Comparison of ENCODE assay signal across 32 cellular contexts in genomic region chr20:58565461-58566175, GRCh38. TPM values are rescaled to one million over a fixed set of nuclear protein-coding genes. Genes with fewer than 3 reads are reported as not detected.
"Had no signal": no experiment of that assay in that cellular context is flagged by ENCODE, and none has a peak within 500 bp of the region (broad histone marks: within the 10 kb centered on the region; RNA-seq: fewer than 3 reads in every experiment).

No MANE protein-coding gene starts in this region.

- DNase-seq: colonic mucosa; effector CD8-positive, alpha-beta T cell; endodermal cell; foreskin keratinocyte; heart left ventricle; kidney; mucosa of descending colon; naive B cell; nucleus accumbens; psoas muscle; right cardiac atrium; stimulated activated CD4-positive, alpha-beta T cell treated with anti-CD3 and anti-CD28 coated beads, Interleukin-15, amount 100 ng/mL, for 24 hours; stimulated activated CD4-positive, alpha-beta T cell treated with anti-CD3 and anti-CD28 coated beads, Interleukin-4, amount 100 ng/mL, for 1 hour; stimulated activated CD8-positive, alpha-beta memory T cell treated with anti-CD3 and anti-CD28 coated beads, Interleukin-4, amount 100 ng/mL, for 48 hours; stimulated activated naive CD4-positive, alpha-beta T cell; stimulated activated naive CD8-positive, alpha-beta T cell treated with anti-CD3 and anti-CD28 coated beads, Interleukin-15, amount 100 ng/mL, for 72 hours; trophoblast cell had no signal

- H3K27me3 ChIP-seq: colonic mucosa, esophagus muscularis mucosa, gastroesophageal sphincter, hepatocyte, ovary, vagina had no signal

- H3K4me1 ChIP-seq: colonic mucosa, foreskin keratinocyte, psoas muscle, suprapubic skin had no signal

- H3K36me3 Mint-ChIP-seq: memory B cell; natural killer cell treated with Interleukin-12 subunit alpha and Interleukin-12 subunit beta and Interleukin-15 and Interleukin-18, amount 100 ng/mL, for 72 hours had no signal

- H3K79me2 ChIP-seq: hepatocyte had no signal

- H3K27ac Mint-ChIP-seq: dendritic cell treated with granulocyte-macrophage colony-stimulating factor and Interleukin-4, amounts not matched to agents 40 ng/mL and 50 ng/mL, for 4 days; endodermal cell; memory B cell; mesothelial cell of epicardium; naive B cell; natural killer cell treated with Interleukin-12 subunit alpha and Interleukin-12 subunit beta and Interleukin-15 and Interleukin-18, amount 100 ng/mL, for 72 hours; stimulated activated naive CD8-positive, alpha-beta T cell treated with anti-CD3 and anti-CD28 coated beads, Interleukin-15, amount 100 ng/mL, for 72 hours had no signal

- H3K4me1 Mint-ChIP-seq: endodermal cell; memory B cell; naive B cell; stimulated activated naive CD8-positive, alpha-beta T cell treated with anti-CD3 and anti-CD28 coated beads, Interleukin-15, amount 100 ng/mL, for 72 hours had no signal

- H3K27ac ChIP-seq: colonic mucosa, esophagus muscularis mucosa, foreskin keratinocyte, gastroesophageal sphincter, heart left ventricle, hepatocyte, ovary, psoas muscle, skin epidermis, suprapubic skin, vagina had no signal

- H3K9me3 Mint-ChIP-seq: dendritic cell treated with granulocyte-macrophage colony-stimulating factor and Interleukin-4, amounts not matched to agents 40 ng/mL and 50 ng/mL, for 4 days; natural killer cell treated with Interleukin-12 subunit alpha and Interleukin-12 subunit beta and Interleukin-15 and Interleukin-18, amount 100 ng/mL, for 72 hours; stimulated activated naive CD8-positive, alpha-beta T cell treated with anti-CD3 and anti-CD28 coated beads, Interleukin-15, amount 100 ng/mL, for 72 hours had no signal

- H3K36me3 ChIP-seq: colonic mucosa, esophagus muscularis mucosa, gastroesophageal sphincter, heart left ventricle, ovary, suprapubic skin, vagina had no signal

- H3K9me3 ChIP-seq: colonic mucosa, esophagus muscularis mucosa, mucosa of descending colon, ovary, psoas muscle, suprapubic skin, vagina had no signal

- H3K4me3 ChIP-seq: colonic mucosa, esophagus muscularis mucosa, gastroesophageal sphincter, heart left ventricle, hepatocyte, lung, mucosa of descending colon, ovary, psoas muscle, skin epidermis, suprapubic skin, vagina had no signal

- ATAC-seq: foreskin keratinocyte; gastroesophageal sphincter; heart left ventricle; left lobe of liver; mucosa of descending colon; psoas muscle; right cardiac atrium; stimulated activated naive CD8-positive, alpha-beta T cell treated with anti-CD3 and anti-CD28 coated beads, Interleukin-15, amount 100 ng/mL, for 72 hours had no signal

- H3K4me2 ChIP-seq: hepatocyte had no signal

- H2AFZ ChIP-seq: hepatocyte had no signal

- H3K4me3 Mint-ChIP-seq: dendritic cell treated with granulocyte-macrophage colony-stimulating factor and Interleukin-4, amounts not matched to agents 40 ng/mL and 50 ng/mL, for 4 days; endodermal cell; memory B cell; mesothelial cell of epicardium; naive B cell; natural killer cell treated with Interleukin-12 subunit alpha and Interleukin-12 subunit beta and Interleukin-15 and Interleukin-18, amount 100 ng/mL, for 72 hours; neural crest cell; stimulated activated naive CD8-positive, alpha-beta T cell treated with anti-CD3 and anti-CD28 coated beads, Interleukin-15, amount 100 ng/mL, for 72 hours had no signal

RNA-seq across cellular contexts. Expression of gene APCDD1L, which starts 50.4 kb away (rescaled TPM):
- total RNA-seq: liver; mesothelial cell of epicardium; natural killer cell treated with Interleukin-12 subunit alpha and Interleukin-12 subunit beta and Interleukin-15 and Interleukin-18, amount 100 ng/mL, for 72 hours; neural crest cell had no signal
- polyA plus RNA-seq: hepatocyte had no signal
